13 cellular contexts compared by ENCODE assay signal in genomic region chr6:43453831-43454230, GRCh38. TPM values are rescaled to one million over a fixed set of nuclear protein-coding genes. Genes with fewer than 3 reads are reported as not detected.
DNase-seq lines count a peak whose midpoint lies in the region; ATAC-seq and TF ChIP-seq lines count a peak whose summit lies in the region.
"Had no signal": no experiment of that assay in that cellular context is flagged by ENCODE, and none has a peak within 500 bp of the region (broad histone marks: within the 10 kb centered on the region; RNA-seq: fewer than 3 reads in every experiment).

No MANE protein-coding gene starts in this region.

- BruUV-seq in MCF 10A (replicated peaks; lab: Mats Ljungman, UMichigan), result no TSS peak

- H3K4me1 ChIP-seq in HEK293 (ENCODE audit: control insufficient read depth, insufficient read depth, low read length), result no peaks in the 10 kb centered on the region
- H3K4me1 ChIP-seq in lower lobe of right lung, result peaks cover 11% of the 10 kb centered on the region

- H3K27ac ChIP-seq in HEK293 (ENCODE audit: extremely low read depth, low read depth, low read length) (no peak overlapping the region), lower lobe of right lung (no peak overlapping the region)
- H3K27ac ChIP-seq: ascending aorta had no signal

- H3K9me3 Mint-ChIP-seq in activated CD4-positive, alpha-beta T cell treated with anti-CD3 and anti-CD28 coated beads, Interleukin-2, amount 10 ng/mL, durations not matched to agents 24 days and 14 days, result no peaks in the 10 kb centered on the region
- H3K9me3 Mint-ChIP-seq in MCF 10A (ENCODE audit: unreplicated experiment) (no peaks in the 10 kb centered on the region), nephron progenitor cell (no peaks in the 10 kb centered on the region)
- H3K9me3 Mint-ChIP-seq: dendritic cell treated with granulocyte-macrophage colony-stimulating factor and Interleukin-4, amounts not matched to agents 40 ng/mL and 50 ng/mL, for 4 days had no signal

- intact Hi-C loops in activated CD4-positive, alpha-beta T cell treated with anti-CD3 and anti-CD28 coated beads, Interleukin-2, amount 10 ng/mL, durations not matched to agents 24 days and 14 days (cut with micrococcal nuclease), result loop anchor here (1.0 kb wide), 2 partner anchors 27 to 52 kb away; partner anchors contain the start of gene ABCC10
- intact Hi-C loops in MCF 10A (cut with micrococcal nuclease) (loop anchor here (1.0 to 2.0 kb wide), 3 partner anchors 42 to 67 kb away; no protein-coding TSS in a partner anchor), lower lobe of right lung (cut with DNase I) (no loop called here)

- H3K4me1 Mint-ChIP-seq in activated CD4-positive, alpha-beta T cell treated with anti-CD3 and anti-CD28 coated beads, Interleukin-2, amount 10 ng/mL, durations not matched to agents 24 days and 14 days, result peaks cover 15% of the 10 kb centered on the region
- H3K4me1 Mint-ChIP-seq in MCF 10A (ENCODE audit: insufficient read depth, unreplicated experiment) (peaks cover 15% of the 10 kb centered on the region), nephron progenitor cell (peaks cover 18% of the 10 kb centered on the region)

- H3K36me3 Mint-ChIP-seq in activated CD4-positive, alpha-beta T cell treated with anti-CD3 and anti-CD28 coated beads, Interleukin-2, amount 10 ng/mL, durations not matched to agents 24 days and 14 days (ENCODE audit: low read depth), result peaks cover 24% of the 10 kb centered on the region
- peaks cover 45% of the 10 kb centered on the region for H3K36me3 Mint-ChIP-seq in MCF 10A (ENCODE audit: insufficient read depth, unreplicated experiment)
- H3K36me3 Mint-ChIP-seq in nephron progenitor cell (ENCODE audit: low read depth), result peaks cover 10% of the 10 kb centered on the region

- H3K9me3 ChIP-seq in HEK293 (ENCODE audit: control insufficient read depth, insufficient read depth, low read depth, low read length), result no peaks in the 10 kb centered on the region
- H3K9me3 ChIP-seq in lower lobe of right lung, result no peaks in the 10 kb centered on the region
- H3K9me3 ChIP-seq: ascending aorta had no signal

- H3K27me3 ChIP-seq in lower lobe of right lung (ENCODE audit: low read depth), result peaks cover 34% of the 10 kb centered on the region

- peak overlapping the region; percentile 84 for H3K4me3 Mint-ChIP-seq in activated CD4-positive, alpha-beta T cell treated with anti-CD3 and anti-CD28 coated beads, Interleukin-2, amount 10 ng/mL, durations not matched to agents 24 days and 14 days
- peak overlapping the region; percentile 83 for H3K4me3 Mint-ChIP-seq in MCF 10A (ENCODE audit: unreplicated experiment)
- H3K4me3 Mint-ChIP-seq in nephron progenitor cell, result peak overlapping the region; percentile 81

- CTCF ChIA-PET in HEK293 (lab: Yijun Ruan, JAX), result interaction anchor here (0.7 to 6.1 kb wide), 17 partner anchors 9 to 87 kb away, joined by 3 to 56 read pairs (median 4); partner anchors contain the start of gene TJAP1
- CTCF ChIA-PET in MCF 10A (lab: Yijun Ruan, JAX), result interaction anchor here (0.7 to 5.6 kb wide), 17 partner anchors 9 to 225 kb away, joined by 3 to 102 read pairs (median 4); partner anchors contain the start of gene DNPH1

- H3K4me3 ChIP-seq in HEK293 (ENCODE audit: low read depth, low read length), result no peak overlapping the region
- H3K4me3 ChIP-seq in lower lobe of right lung, result no peak overlapping the region

- H3K27me3 Mint-ChIP-seq in activated CD4-positive, alpha-beta T cell treated with anti-CD3 and anti-CD28 coated beads, Interleukin-2, amount 10 ng/mL, durations not matched to agents 24 days and 14 days, result peaks cover 26% of the 10 kb centered on the region
- H3K27me3 Mint-ChIP-seq in MCF 10A (ENCODE audit: insufficient read depth, unreplicated experiment) (no peaks in the 10 kb centered on the region), nephron progenitor cell (ENCODE audit: low read depth, poor library complexity) (peaks cover 44% of the 10 kb centered on the region)

- DNase-seq in activated CD4-positive, alpha-beta T cell treated with anti-CD3 and anti-CD28 coated beads, Interleukin-2, amount 10 ng/mL, durations not matched to agents 24 days and 14 days, result no peak
- DNase-seq in activated CD4-positive, alpha-beta T cell treated with anti-CD3 and anti-CD28 coated beads for 4 hours, result no peak
- DNase-seq in MCF 10A (ENCODE audit: unreplicated experiment) (no peak), nephron progenitor cell (no peak), lower lobe of right lung (no peak), NCI-H748 treated with DMSO at 0.1 percent for 48 hours (lab: John Stamatoyannopoulos, UW) (no peak), NCI-H2171 treated with DMSO at 0.1 percent for 48 hours (lab: John Stamatoyannopoulos, UW) (no peak)
- DNase-seq: GF-D8, KG1, NCI-H1417 treated with DMSO at 0.1 percent for 48 hours had no signal

- POLR2A ChIA-PET in HEK293 (lab: Yijun Ruan, JAX) (interaction anchor here (0.7 to 1.0 kb wide), 3 partner anchors 17 to 63 kb away, joined by 3 to 4 read pairs (median 3); partner anchors contain the start of genes POLR1C and YIPF3), MCF 10A (lab: Yijun Ruan, JAX) (interaction anchor here (0.7 to 6.5 kb wide), 6 partner anchors 14 to 84 kb away, joined by 3 to 138 read pairs (median 12); partner anchors contain the start of genes TJAP1 and ZNF318)

- peaks cover 4 to 40% of the 10 kb centered on the region in 2 experiments; a peak in 2 of 3 replicates for H3K36me3 ChIP-seq in HEK293 (ENCODE audit: control insufficient read depth in 2 of 2, insufficient read depth in 1 of 2, low read length in 2 of 2)
- H3K36me3 ChIP-seq in lower lobe of right lung, result peaks cover 45% of the 10 kb centered on the region

- no peak for ATAC-seq in lower lobe of right lung

- H3K27ac Mint-ChIP-seq in activated CD4-positive, alpha-beta T cell treated with anti-CD3 and anti-CD28 coated beads, Interleukin-2, amount 10 ng/mL, durations not matched to agents 24 days and 14 days, result no peak overlapping the region
- H3K27ac Mint-ChIP-seq in MCF 10A (ENCODE audit: low read depth, unreplicated experiment) (peak overlapping the region; percentile 10), nephron progenitor cell (no peak overlapping the region)
- H3K27ac Mint-ChIP-seq: dendritic cell treated with granulocyte-macrophage colony-stimulating factor and Interleukin-4, amounts not matched to agents 40 ng/mL and 50 ng/mL, for 4 days had no signal

- no peak for TF ChIP-seq CTCF in HEK293 (tag by site-specific recombination; IDR thresholded peaks at IDR 0.05)
- TF ChIP-seq CTCF in MCF 10A (IDR thresholded peaks at IDR 0.05; ENCODE audit: unreplicated experiment), result no peak
- TF ChIP-seq CTCF in nephron progenitor cell (IDR thresholded peaks at IDR 0.05), result no peak
- TF ChIP-seq CTCF in lower lobe of right lung (IDR thresholded peaks at IDR 0.05), result no peak

TF ChIP-seq in HEK293, 187 proteins besides CTCF, POLR2A, EP300 and RAD21:
- TF ChIP-seq PRDM1 (tag by site-specific recombination; IDR thresholded peaks at IDR 0.05) (peak; percentile 95), ZNF223 (tag by site-specific recombination; IDR thresholded peaks at IDR 0.05) (peak; percentile 27; the same call in 1 of the 2 replicates), ZNF157 (tag by site-specific recombination; IDR thresholded peaks at IDR 0.05) (no peak)

RNA-seq across cellular contexts. Expression of gene DLK2, which starts 1.5 kb away (rescaled TPM):
- total RNA-seq in activated CD4-positive, alpha-beta T cell treated with anti-CD3 and anti-CD28 coated beads, Interleukin-2, amount 10 ng/mL, durations not matched to agents 24 days and 14 days, result 1.6 and 2.0 TPM in 2 replicates
- total RNA-seq in MCF 10A (2022), result 13.6 and 30.2 TPM in 2 replicates
- 0.53 TPM for total RNA-seq in lower lobe of right lung
- total RNA-seq: ascending aorta had no signal

RNA-seq across cellular contexts. Expression of gene TJAP1, which starts 23.5 kb away (rescaled TPM):
- 40.7 and 41.1 TPM in 2 replicates for total RNA-seq in activated CD4-positive, alpha-beta T cell treated with anti-CD3 and anti-CD28 coated beads, Interleukin-2, amount 10 ng/mL, durations not matched to agents 24 days and 14 days
- total RNA-seq in MCF 10A (2022) (70.9 and 78.9 TPM in 2 replicates), lower lobe of right lung (34.3 TPM)

RNA-seq across cellular contexts. Expression of gene ABCC10, which starts 26.5 kb away (rescaled TPM):
- total RNA-seq in activated CD4-positive, alpha-beta T cell treated with anti-CD3 and anti-CD28 coated beads, Interleukin-2, amount 10 ng/mL, durations not matched to agents 24 days and 14 days, result 38.2 and 40.0 TPM in 2 replicates
- total RNA-seq in MCF 10A (2022) (25.6 and 25.9 TPM in 2 replicates), lower lobe of right lung (34.4 TPM)

RNA-seq across cellular contexts. Expression of gene LRRC73, which starts 56.3 kb away (rescaled TPM):
- 0.14 and 0.51 TPM in 2 replicates for total RNA-seq in activated CD4-positive, alpha-beta T cell treated with anti-CD3 and anti-CD28 coated beads, Interleukin-2, amount 10 ng/mL, durations not matched to agents 24 days and 14 days
- total RNA-seq in MCF 10A (2022) (0.37 and 1.2 TPM in 2 replicates), lower lobe of right lung (1.6 TPM)
- total RNA-seq: ascending aorta had no signal
